Comparison of ENCODE assay signal across 8 cellular contexts in genomic region chr1:72186733-72187307, GRCh38.
DNase-seq lines count a peak whose midpoint lies in the region; ATAC-seq and TF ChIP-seq lines count a peak whose summit lies in the region.

No MANE protein-coding gene starts in this region.

- H3K9me3 ChIP-seq in tibial artery: no peaks in the 10 kb centered on the region
- no peaks in the 10 kb centered on the region for H3K9me3 ChIP-seq in CD8-positive, alpha-beta memory T cell (ENCODE audit: low read length)

- CTCF ChIA-PET in activated CD8-positive, alpha-beta T cell treated with anti-CD3 and anti-CD28 coated beads for 36 hours (lab: Charles Lee): interaction anchor here (1.9 kb wide), 1 partner anchor 11 kb away, joined by 4 read pairs; no protein-coding TSS in a partner anchor
- CTCF ChIA-PET in activated CD8-positive, alpha-beta T cell treated with anti-CD3 and anti-CD28 coated beads, Interleukin-2, amount 10 ng/mL, durations not matched to agents 7 days and 5 days (lab: Charles Lee): no interaction called here
- CTCF ChIA-PET in CD8-positive, alpha-beta memory T cell (lab: Charles Lee): no interaction called here

- no peaks in the 10 kb centered on the region for H3K4me1 Mint-ChIP-seq in activated CD8-positive, alpha-beta T cell treated with anti-CD3 and anti-CD28 coated beads for 36 hours (ENCODE audit: low read depth)
- no peaks in the 10 kb centered on the region for H3K4me1 Mint-ChIP-seq in activated CD8-positive, alpha-beta T cell treated with anti-CD3 and anti-CD28 coated beads, Interleukin-2, amount 10 ng/mL, durations not matched to agents 7 days and 5 days (ENCODE audit: low read depth)
- H3K4me1 Mint-ChIP-seq in CD8-positive, alpha-beta memory T cell: no peaks in the 10 kb centered on the region

- H3K36me3 ChIP-seq in tibial artery: no peaks in the 10 kb centered on the region
- no peaks in the 10 kb centered on the region for H3K36me3 ChIP-seq in CD8-positive, alpha-beta memory T cell (ENCODE audit: insufficient read depth, low read length)

- peaks cover 0 to 33% (median 11%) of the 10 kb centered on the region in 4 donors for H3K4me1 ChIP-seq in tibial artery
- no peaks in the 10 kb centered on the region for H3K4me1 ChIP-seq in CD8-positive, alpha-beta memory T cell (ENCODE audit: insufficient read depth, low read length)

- H3K36me3 Mint-ChIP-seq in activated CD8-positive, alpha-beta T cell treated with anti-CD3 and anti-CD28 coated beads for 36 hours (ENCODE audit: low read depth): no peaks in the 10 kb centered on the region
- no peaks in the 10 kb centered on the region for H3K36me3 Mint-ChIP-seq in activated CD8-positive, alpha-beta T cell treated with anti-CD3 and anti-CD28 coated beads, Interleukin-2, amount 10 ng/mL, durations not matched to agents 7 days and 5 days (ENCODE audit: low read depth)
- H3K36me3 Mint-ChIP-seq in CD8-positive, alpha-beta memory T cell: no peaks in the 10 kb centered on the region

- no peak overlapping the region for H3K27ac Mint-ChIP-seq in activated CD8-positive, alpha-beta T cell treated with anti-CD3 and anti-CD28 coated beads for 36 hours
- H3K27ac Mint-ChIP-seq in activated CD8-positive, alpha-beta T cell treated with anti-CD3 and anti-CD28 coated beads, Interleukin-2, amount 10 ng/mL, durations not matched to agents 7 days and 5 days: no peak overlapping the region
- H3K27ac Mint-ChIP-seq in CD8-positive, alpha-beta memory T cell: no peak overlapping the region

- no peaks in the 10 kb centered on the region for H3K27me3 Mint-ChIP-seq in activated CD8-positive, alpha-beta T cell treated with anti-CD3 and anti-CD28 coated beads for 36 hours
- no peaks in the 10 kb centered on the region for H3K27me3 Mint-ChIP-seq in activated CD8-positive, alpha-beta T cell treated with anti-CD3 and anti-CD28 coated beads, Interleukin-2, amount 10 ng/mL, durations not matched to agents 7 days and 5 days (ENCODE audit: low read depth)
- no peaks in the 10 kb centered on the region for H3K27me3 Mint-ChIP-seq in CD8-positive, alpha-beta memory T cell

- ATAC-seq in activated CD8-positive, alpha-beta T cell treated with anti-CD3 and anti-CD28 coated beads for 36 hours: no peak
- ATAC-seq in activated CD8-positive, alpha-beta T cell treated with anti-CD3 and anti-CD28 coated beads, Interleukin-2, amount 10 ng/mL, durations not matched to agents 7 days and 5 days: no peak
- no peak for ATAC-seq in GM18873 (IDR thresholded peaks at IDR 0.05; ENCODE audit: low FRiP score, unreplicated experiment)

- H3K27me3 ChIP-seq in tibial artery: no peaks in the 10 kb centered on the region
- H3K27me3 ChIP-seq in CD8-positive, alpha-beta memory T cell (ENCODE audit: insufficient read depth, low read length, poor library complexity, severe bottlenecking): no peaks in the 10 kb centered on the region

- no peak overlapping the region for H3K27ac ChIP-seq in tibial artery
- H3K27ac ChIP-seq in CD8-positive, alpha-beta memory T cell (ENCODE audit: low read depth, low read length): no peak overlapping the region

- H3K9me3 Mint-ChIP-seq in activated CD8-positive, alpha-beta T cell treated with anti-CD3 and anti-CD28 coated beads for 36 hours: no peaks in the 10 kb centered on the region
- no peaks in the 10 kb centered on the region for H3K9me3 Mint-ChIP-seq in activated CD8-positive, alpha-beta T cell treated with anti-CD3 and anti-CD28 coated beads, Interleukin-2, amount 10 ng/mL, durations not matched to agents 7 days and 5 days (ENCODE audit: insufficient read depth)
- H3K9me3 Mint-ChIP-seq in CD8-positive, alpha-beta memory T cell: peaks cover 0 to 20% (median 0%) of the 10 kb centered on the region in 5 donors

- POLR2A ChIA-PET in activated CD8-positive, alpha-beta T cell treated with anti-CD3 and anti-CD28 coated beads for 36 hours (lab: Charles Lee): interaction anchor here (0.5 kb wide), 1 partner anchor 96 kb away, joined by 8 read pairs; no protein-coding TSS in a partner anchor
- POLR2A ChIA-PET in activated CD8-positive, alpha-beta T cell treated with anti-CD3 and anti-CD28 coated beads, Interleukin-2, amount 10 ng/mL, durations not matched to agents 7 days and 5 days (lab: Charles Lee): no interaction called here
- POLR2A ChIA-PET in CD8-positive, alpha-beta memory T cell (lab: Charles Lee): no interaction called here

- DNase-seq in activated CD8-positive, alpha-beta T cell treated with anti-CD3 and anti-CD28 coated beads for 36 hours: no peak
- no peak for DNase-seq in activated CD8-positive, alpha-beta T cell treated with anti-CD3 and anti-CD28 coated beads, Interleukin-2, amount 10 ng/mL, durations not matched to agents 7 days and 5 days
- DNase-seq in RKO (ENCODE audit: low spot score): peak; percentile 24
- peak; percentile 31 for DNase-seq in fibroblast of villous mesenchyme (ENCODE audit: low read depth)
- no peak for DNase-seq in tibial artery
- no peak for DNase-seq in NCI-H1930 (lab: John Stamatoyannopoulos, UW)
- no peak for DNase-seq in CD8-positive, alpha-beta memory T cell

- H3K4me3 ChIP-seq in fibroblast of villous mesenchyme (ENCODE audit: low read depth, low read length) (no peak overlapping the region), tibial artery (no peak overlapping the region)
- H3K4me3 ChIP-seq in CD8-positive, alpha-beta memory T cell (ENCODE audit: low read length): no peak overlapping the region

- intact Hi-C loops in activated CD8-positive, alpha-beta T cell treated with anti-CD3 and anti-CD28 coated beads for 36 hours (cut with micrococcal nuclease): no loop called here
- intact Hi-C loops in tibial artery (cut with DNase I; ENCODE audit: low total_unique reads): no loop called here

- peak; percentile 17 for TF ChIP-seq CTCF in activated CD8-positive, alpha-beta T cell treated with anti-CD3 and anti-CD28 coated beads for 36 hours (IDR thresholded peaks at IDR 0.05)
- peak; percentile 73 for TF ChIP-seq CTCF in fibroblast of villous mesenchyme (IDR thresholded peaks at IDR 0.05; ENCODE audit: insufficient read depth, low read depth, low read length)
- peak; percentile 39 to 55 for TF ChIP-seq CTCF in tibial artery (IDR thresholded peaks at IDR 0.05)

- H3K4me3 Mint-ChIP-seq in activated CD8-positive, alpha-beta T cell treated with anti-CD3 and anti-CD28 coated beads for 36 hours: no peak overlapping the region
- no peak overlapping the region for H3K4me3 Mint-ChIP-seq in activated CD8-positive, alpha-beta T cell treated with anti-CD3 and anti-CD28 coated beads, Interleukin-2, amount 10 ng/mL, durations not matched to agents 7 days and 5 days
- no peak overlapping the region for H3K4me3 Mint-ChIP-seq in CD8-positive, alpha-beta memory T cell

Comparison
In these comparisons a context has a peak if more than half of its experiments do, and no peak if none do; other contexts are left out.
1. DNase-seq: peak in RKO (single experiment) and fibroblast of villous mesenchyme (single experiment); none in activated CD8-positive, alpha-beta T cell treated with anti-CD3 and anti-CD28 coated beads for 36 hours (single experiment), activated CD8-positive, alpha-beta T cell treated with anti-CD3 and anti-CD28 coated beads, Interleukin-2, amount 10 ng/mL, durations not matched to agents 7 days and 5 days (single experiment), tibial artery (0 of 2), NCI-H1930 (0 of 2) and CD8-positive, alpha-beta memory T cell (0 of 5).
2. CTCF ChIP-seq: peak in every context shown above with its lines; median percentile 73 in fibroblast of villous mesenchyme; 47 in tibial artery; 17 in activated CD8-positive, alpha-beta T cell treated with anti-CD3 and anti-CD28 coated beads for 36 hours.